ENCODE assay signal across 26 cellular contexts in the genomic region with DNA sequence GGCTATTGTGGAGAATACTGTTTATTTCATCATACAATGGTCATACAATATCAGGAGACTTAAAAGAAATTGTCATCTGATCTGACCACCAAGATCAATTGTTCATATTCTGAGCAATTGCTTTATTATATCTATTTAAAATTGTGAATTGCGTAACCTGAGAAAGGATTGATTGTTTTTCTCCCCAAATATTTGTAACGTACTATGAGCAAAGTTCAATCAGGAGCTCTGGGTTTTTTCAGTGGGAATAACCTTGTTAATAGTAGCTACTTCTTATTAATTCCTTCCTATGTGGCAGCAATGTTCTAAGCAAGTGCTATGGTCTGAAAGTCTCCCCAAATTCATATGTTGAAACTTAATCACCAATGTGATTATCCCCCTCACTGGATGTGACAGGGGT.
"Had no signal": no experiment of that assay in that cellular context is flagged by ENCODE, and none has a peak within 500 bp of the region (broad histone marks: within the 10 kb centered on the region; RNA-seq: fewer than 3 reads in every experiment).

No MANE protein-coding gene starts in this region.

- FAIRE-seq: urothelium cell line had no signal

- DNase-seq: stimulated activated CD4-positive, alpha-beta T cell treated with anti-CD3 and anti-CD28 coated beads, Interleukin-2, amount 100 ng/mL, for 48 hours; stimulated activated CD4-positive, alpha-beta T cell treated with anti-CD3 and anti-CD28 coated beads, Interleukin-4, amount 100 ng/mL, for 1 hour; stimulated activated CD4-positive, alpha-beta T cell treated with anti-CD3 and anti-CD28 coated beads, Interleukin-4, amount 100 ng/mL, for 24 hours; stimulated activated CD4-positive, alpha-beta T cell treated with anti-CD3 and anti-CD28 coated beads, Interleukin-4, amount 100 ng/mL, for 4 hours; stimulated activated CD8-positive, alpha-beta memory T cell treated with anti-CD3 and anti-CD28 coated beads, Interleukin-4, amount 100 ng/mL, for 48 hours; stimulated activated naive B cell treated with anti-CD40 and anti-IgM and Interleukin-4, amounts not matched to agents 10 μg/mL and 1 μg/mL and 100 μg/mL, for 72 hours; stimulated activated naive CD4-positive, alpha-beta T cell; stimulated activated naive CD4-positive, alpha-beta T cell treated with Interleukin-2 at 50 U/mL for 16 hours; stimulated activated naive CD8-positive, alpha-beta T cell treated with anti-CD3 and anti-CD28 coated beads, Interleukin-15, amount 100 ng/mL, for 72 hours; stimulated activated naive CD8-positive, alpha-beta T cell treated with anti-CD3 and anti-CD28 coated beads, Interleukin-15, Interleukin-2, amounts not matched to agents 100 U/mL and 50 U/mL, for 24 hours; stomach; substantia nigra; testis; thyroid gland; tibial artery; transverse colon; trophoblast cell; upper lobe of left lung; upper lobe of right lung; uterus had no signal

- H3K4me3 ChIP-seq: stomach, suprapubic skin, testis, thoracic aorta, thyroid gland, tibial artery, tibial nerve, transverse colon, upper lobe of left lung, upper lobe of right lung, uterus, vagina had no signal

- H3K27ac ChIP-seq: stomach, suprapubic skin, testis, thoracic aorta, thyroid gland, tibial artery, tibial nerve, transverse colon, upper lobe of left lung, upper lobe of right lung, uterus, vagina had no signal

- H3K4me1 ChIP-seq: stomach, suprapubic skin, testis, thyroid gland, tibial artery, tibial nerve, transverse colon, upper lobe of left lung, upper lobe of right lung, uterus, vagina had no signal

- ATAC-seq: stimulated activated memory B cell treated with anti-CD40 and anti-IgM and Interleukin-4, amounts not matched to agents 10 μg/mL and 1 μg/mL and 100 μg/mL, for 72 hours; stimulated activated naive CD8-positive, alpha-beta T cell treated with anti-CD3 and anti-CD28 coated beads, Interleukin-15, amount 100 ng/mL, for 72 hours; stimulated activated naive CD8-positive, alpha-beta T cell treated with anti-CD3 and anti-CD28 coated beads, Interleukin-15, Interleukin-2, amounts not matched to agents 100 U/mL and 50 U/mL, for 24 hours; upper lobe of right lung had no signal

- H3K27me3 ChIP-seq: stomach, suprapubic skin, testis, thyroid gland, tibial artery, tibial nerve, transverse colon, upper lobe of left lung, upper lobe of right lung, uterus, vagina had no signal

- H3K36me3 ChIP-seq: stomach, suprapubic skin, thoracic aorta, thyroid gland, tibial artery, tibial nerve, transverse colon, upper lobe of left lung, upper lobe of right lung, uterus, vagina had no signal

- H3K9me3 ChIP-seq: testis, thoracic aorta, thyroid gland, transverse colon, upper lobe of left lung, upper lobe of right lung, uterus, vagina had no signal
